35 cellular contexts compared by ENCODE assay signal in genomic region chr15:35566991-35567390, GRCh38.
"Had no signal": no experiment of that assay in that cellular context is flagged by ENCODE, and none has a peak within 500 bp of the region (broad histone marks: within the 10 kb centered on the region; RNA-seq: fewer than 3 reads in every experiment).

No MANE protein-coding gene starts in this region.

- H3K27ac ChIP-seq: adrenal gland, body of pancreas, breast epithelium, cardiac muscle cell, coronary artery, dorsolateral prefrontal cortex, WERI-Rb-1 had no signal

- H3K27ac Mint-ChIP-seq: activated B cell treated with CpG ODN at 0.5 μM for 24 hours; activated CD4-positive, alpha-beta memory T cell treated with anti-CD3 and anti-CD28 coated beads for 36 hours; activated CD4-positive, alpha-beta T cell treated with anti-CD3 and anti-CD28 coated beads, Interleukin-2, amount 10 ng/mL, durations not matched to agents 24 days and 14 days; activated CD8-positive, alpha-beta memory T cell treated with anti-CD3 and anti-CD28 coated beads, Interleukin-2, amount 10 ng/mL, durations not matched to agents 7 days and 5 days; activated CD8-positive, alpha-beta T cell treated with anti-CD3 and anti-CD28 coated beads, Interleukin-2, amount 10 ng/mL, durations not matched to agents 7 days and 5 days; activated naive CD4-positive, alpha-beta T cell treated with anti-CD3 and anti-CD28 coated beads for 36 hours; activated naive CD4-positive, alpha-beta T cell treated with anti-CD3 and anti-CD28 coated beads, Interleukin-2, amount 50 U/mL, for 24 hours; activated naive CD8-positive, alpha-beta T cell treated with anti-CD3 and anti-CD28 coated beads for 36 hours; activated naive CD8-positive, alpha-beta T cell treated with anti-CD3 and anti-CD28 coated beads, Interleukin-2, amount 50 U/mL, for 24 hours; activated T-helper 1 cell treated with anti-CD3 and anti-CD28 coated beads, Interleukin-12 subunit alpha, Interleukin-12 subunit beta, Interleukin-2, Interleukin-4 antibody, amounts not matched to agents 30 ng/mL and 10 ng/mL and 1 ng/mL, durations not matched to agents 14 hours and 24 hours and 36 hours; activated T-helper 2 cell treated with anti-CD3 and anti-CD28 coated beads, Interferon-gamma antibody, Interleukin-2, Interleukin-4, amounts not matched to agents 10 μg/mL and 5 μg/mL and 100 μg/mL, durations not matched to agents 14 hours and 24 hours and 36 hours; dendritic cell treated with granulocyte-macrophage colony-stimulating factor and Interleukin-4, amounts not matched to agents 40 ng/mL and 50 ng/mL, for 4 days; endodermal cell; T-helper 17 cell; T-helper 2 cell treated with Interferon-gamma antibody and Interleukin-4, amounts not matched to agents 5 μg/mL and 100 μg/mL, for 36 hours had no signal

- H3K9me3 Mint-ChIP-seq: activated B cell treated with CpG ODN at 0.5 μM for 24 hours; activated CD4-positive, alpha-beta memory T cell treated with anti-CD3 and anti-CD28 coated beads for 36 hours; activated CD4-positive, alpha-beta T cell treated with anti-CD3 and anti-CD28 coated beads, Interleukin-2, amount 10 ng/mL, durations not matched to agents 24 days and 14 days; activated naive CD4-positive, alpha-beta T cell treated with anti-CD3 and anti-CD28 coated beads for 36 hours; activated naive CD4-positive, alpha-beta T cell treated with anti-CD3 and anti-CD28 coated beads, Interleukin-2, amount 50 U/mL, for 24 hours; activated naive CD8-positive, alpha-beta T cell treated with anti-CD3 and anti-CD28 coated beads for 36 hours; activated naive CD8-positive, alpha-beta T cell treated with anti-CD3 and anti-CD28 coated beads, Interleukin-2, amount 50 U/mL, for 24 hours; activated T-helper 1 cell treated with anti-CD3 and anti-CD28 coated beads, Interleukin-12 subunit alpha, Interleukin-12 subunit beta, Interleukin-2, Interleukin-4 antibody, amounts not matched to agents 30 ng/mL and 10 ng/mL and 1 ng/mL, durations not matched to agents 14 hours and 24 hours and 36 hours; activated T-helper 2 cell treated with anti-CD3 and anti-CD28 coated beads, Interferon-gamma antibody, Interleukin-2, Interleukin-4, amounts not matched to agents 10 μg/mL and 5 μg/mL and 100 μg/mL, durations not matched to agents 14 hours and 24 hours and 36 hours; central memory CD8-positive, alpha-beta T cell; dendritic cell treated with granulocyte-macrophage colony-stimulating factor and Interleukin-4, amounts not matched to agents 40 ng/mL and 50 ng/mL, for 4 days; endodermal cell; T-helper 2 cell treated with Interferon-gamma antibody and Interleukin-4, amounts not matched to agents 5 μg/mL and 100 μg/mL, for 36 hours had no signal

- H3K4me3 ChIP-seq: adrenal gland, body of pancreas, breast epithelium, cardiac muscle cell, coronary artery, dorsolateral prefrontal cortex had no signal

- H3K4me1 Mint-ChIP-seq: activated B cell treated with CpG ODN at 0.5 μM for 24 hours; activated CD4-positive, alpha-beta T cell treated with anti-CD3 and anti-CD28 coated beads, Interleukin-2, amount 10 ng/mL, durations not matched to agents 24 days and 14 days; activated CD8-positive, alpha-beta memory T cell treated with anti-CD3 and anti-CD28 coated beads, Interleukin-2, amount 10 ng/mL, durations not matched to agents 7 days and 5 days; activated naive CD4-positive, alpha-beta T cell treated with anti-CD3 and anti-CD28 coated beads, Interleukin-2, amount 50 U/mL, for 24 hours; activated naive CD8-positive, alpha-beta T cell treated with anti-CD3 and anti-CD28 coated beads for 36 hours; activated naive CD8-positive, alpha-beta T cell treated with anti-CD3 and anti-CD28 coated beads, Interleukin-2, amount 50 U/mL, for 24 hours; central memory CD8-positive, alpha-beta T cell; endodermal cell; T-helper 17 cell had no signal

- H3K27me3 ChIP-seq: adrenal gland, body of pancreas, breast epithelium, cardiac muscle cell, dorsolateral prefrontal cortex had no signal

- H3K9me3 ChIP-seq: adrenal gland, body of pancreas, breast epithelium had no signal

- DNase-seq: activated B cell treated with CpG ODN at 0.5 μM for 24 hours; activated CD4-positive, alpha-beta memory T cell treated with anti-CD3 and anti-CD28 coated beads for 36 hours; activated CD4-positive, alpha-beta T cell treated with anti-CD3 and anti-CD28 coated beads, Interleukin-2, amount 10 ng/mL, durations not matched to agents 24 days and 14 days; activated CD8-positive, alpha-beta memory T cell treated with anti-CD3 and anti-CD28 coated beads, Interleukin-2, amount 10 ng/mL, durations not matched to agents 7 days and 5 days; activated CD8-positive, alpha-beta memory T cell treated with anti-CD3 and anti-CD28 coated beads, Interleukin-2, amount 50 U/mL, for 4 hours; activated CD8-positive, alpha-beta T cell treated with anti-CD3 and anti-CD28 coated beads, Interleukin-2, amount 10 ng/mL, durations not matched to agents 7 days and 5 days; activated effector memory CD4-positive, alpha-beta T cell treated with anti-CD3 and anti-CD28 coated beads, Interleukin-2, amount 50 U/mL, for 16 hours; activated naive CD4-positive, alpha-beta T cell treated with anti-CD3 and anti-CD28 coated beads for 36 hours; activated naive CD8-positive, alpha-beta T cell treated with anti-CD3 and anti-CD28 coated beads for 36 hours; activated naive CD8-positive, alpha-beta T cell treated with anti-CD3 and anti-CD28 coated beads, Interleukin-2, amount 50 U/mL, for 24 hours; activated T-cell treated with anti-CD3 and anti-CD28 coated beads, Interleukin-2, amount 50 U/mL, for 1 hour; activated T-cell treated with anti-CD3 and anti-CD28 coated beads, Interleukin-2, amount 50 U/mL, for 48 hours; adrenal gland; aorta; dorsolateral prefrontal cortex; effector memory CD4-positive, alpha-beta T cell; endodermal cell; foreskin fibroblast; glutamatergic neuron; T-helper 1 cell; T-helper 17 cell; T1000; WERI-Rb-1 had no signal

- H3K4me3 Mint-ChIP-seq: activated B cell treated with CpG ODN at 0.5 μM for 24 hours; activated CD4-positive, alpha-beta memory T cell treated with anti-CD3 and anti-CD28 coated beads for 36 hours; activated CD4-positive, alpha-beta T cell treated with anti-CD3 and anti-CD28 coated beads, Interleukin-2, amount 10 ng/mL, durations not matched to agents 24 days and 14 days; activated CD8-positive, alpha-beta memory T cell treated with anti-CD3 and anti-CD28 coated beads, Interleukin-2, amount 10 ng/mL, durations not matched to agents 7 days and 5 days; activated CD8-positive, alpha-beta T cell treated with anti-CD3 and anti-CD28 coated beads, Interleukin-2, amount 10 ng/mL, durations not matched to agents 7 days and 5 days; activated naive CD4-positive, alpha-beta T cell treated with anti-CD3 and anti-CD28 coated beads for 36 hours; activated naive CD4-positive, alpha-beta T cell treated with anti-CD3 and anti-CD28 coated beads, Interleukin-2, amount 50 U/mL, for 24 hours; activated naive CD8-positive, alpha-beta T cell treated with anti-CD3 and anti-CD28 coated beads for 36 hours; activated naive CD8-positive, alpha-beta T cell treated with anti-CD3 and anti-CD28 coated beads, Interleukin-2, amount 50 U/mL, for 24 hours; activated T-helper 1 cell treated with anti-CD3 and anti-CD28 coated beads, Interleukin-12 subunit alpha, Interleukin-12 subunit beta, Interleukin-2, Interleukin-4 antibody, amounts not matched to agents 30 ng/mL and 10 ng/mL and 1 ng/mL, durations not matched to agents 14 hours and 24 hours and 36 hours; central memory CD8-positive, alpha-beta T cell; dendritic cell treated with granulocyte-macrophage colony-stimulating factor and Interleukin-4, amounts not matched to agents 40 ng/mL and 50 ng/mL, for 4 days; endodermal cell; T-helper 17 cell; T-helper 2 cell treated with Interferon-gamma antibody and Interleukin-4, amounts not matched to agents 5 μg/mL and 100 μg/mL, for 36 hours had no signal

- H3K4me1 ChIP-seq: adrenal gland, breast epithelium had no signal

- H3K36me3 Mint-ChIP-seq: activated CD4-positive, alpha-beta memory T cell treated with anti-CD3 and anti-CD28 coated beads for 36 hours; activated CD8-positive, alpha-beta memory T cell treated with anti-CD3 and anti-CD28 coated beads, Interleukin-2, amount 10 ng/mL, durations not matched to agents 7 days and 5 days; activated naive CD4-positive, alpha-beta T cell treated with anti-CD3 and anti-CD28 coated beads, Interleukin-2, amount 50 U/mL, for 24 hours; activated naive CD8-positive, alpha-beta T cell treated with anti-CD3 and anti-CD28 coated beads for 36 hours had no signal

- H3K36me3 ChIP-seq: adrenal gland, breast epithelium, cardiac muscle cell, WERI-Rb-1 had no signal

- H3K27me3 Mint-ChIP-seq: activated naive CD8-positive, alpha-beta T cell treated with anti-CD3 and anti-CD28 coated beads for 36 hours; dendritic cell treated with granulocyte-macrophage colony-stimulating factor and Interleukin-4, amounts not matched to agents 40 ng/mL and 50 ng/mL, for 4 days had no signal

- ATAC-seq: activated CD4-positive, CD25-positive, alpha-beta regulatory T cell treated with anti-CD3 and anti-CD28 coated beads, Interleukin-2, amount 50 U/mL, for 24 hours; activated CD8-positive, alpha-beta memory T cell treated with anti-CD3 and anti-CD28 coated beads, Interleukin-2, amount 10 ng/mL, durations not matched to agents 7 days and 5 days; activated CD8-positive, alpha-beta T cell treated with anti-CD3 and anti-CD28 coated beads, Interleukin-2, amount 10 ng/mL, durations not matched to agents 7 days and 5 days; activated naive CD8-positive, alpha-beta T cell treated with anti-CD3 and anti-CD28 coated beads, Interleukin-2, amount 50 U/mL, for 24 hours; esophagus mucosa; T-helper 17 cell had no signal
